Comparison of ENCODE assay signal across 8 cellular contexts in genomic region chr3:50321146-50321843, GRCh38. TPM values are rescaled to one million over a fixed set of nuclear protein-coding genes. Genes with fewer than 3 reads are reported as not detected.
DNase-seq lines count a peak whose midpoint lies in the region; ATAC-seq and TF ChIP-seq lines count a peak whose summit lies in the region.

No MANE protein-coding gene starts in this region.

- peak overlapping the region; percentile 86 for H3K9ac ChIP-seq in OCI-LY3 (ENCODE audit: low read length)

- peak overlapping the region; percentile 87 for H3K4me2 ChIP-seq in OCI-LY3 (ENCODE audit: low read length)

- H2AFZ ChIP-seq in OCI-LY3 (ENCODE audit: low read depth, low read length) = peak overlapping the region; percentile 93

- no peaks in the 10 kb centered on the region for H4K20me1 ChIP-seq in OCI-LY3 (ENCODE audit: insufficient read depth, low read length)

- DNase-seq in COR-L47 (lab: John Stamatoyannopoulos, UW) = peak; percentile 50
- DNase-seq in HT-29 (ENCODE audit: low spot score) = peak; percentile 83
- peak; percentile 76 for DNase-seq in activated T-cell treated with anti-CD3 and anti-CD28 coated beads for 24 hours (ENCODE audit: low read depth)
- no peak for DNase-seq in epithelial cell of prostate (ENCODE audit: low read depth, low spot score)
- DNase-seq in mucosa of gallbladder (ENCODE audit: low spot score) = peak; percentile 89
- DNase-seq in stimulated activated CD8-positive, alpha-beta memory T cell treated with anti-CD3 and anti-CD28 coated beads, Interleukin-4, amount 100 ng/mL, for 1 hour (ENCODE audit: low read depth in 2 of 2, low spot score in 1 of 2) = peak; percentile 52 to 63

- H3K4me1 ChIP-seq in OCI-LY3 (ENCODE audit: low read length) = peaks cover 31% of the 10 kb centered on the region

- H3K4me3 ChIP-seq in OCI-LY3 (ENCODE audit: low read length) = peak overlapping the region; percentile 84

- H3K27me3 ChIP-seq in OCI-LY3 (ENCODE audit: low read depth, low read length) = no peaks in the 10 kb centered on the region

- TF ChIP-seq CTCF in OCI-LY3 (IDR thresholded peaks at IDR 0.05; ENCODE audit: low read depth, low read length) = no peak

- H3K36me3 ChIP-seq in OCI-LY3 (replicated peaks; ENCODE audit: low read depth, low read length) = peaks cover 27% of the 10 kb centered on the region

- H3K9me3 ChIP-seq in OCI-LY3 (ENCODE audit: insufficient read depth, low read length) = no peaks in the 10 kb centered on the region

- H3K79me2 ChIP-seq in OCI-LY3 (ENCODE audit: low read length) = peaks cover 21% of the 10 kb centered on the region

- peak overlapping the region; percentile 74 for H3K27ac ChIP-seq in OCI-LY3 (ENCODE audit: low read length)
- H3K27ac ChIP-seq in epithelial cell of prostate = peak overlapping the region; percentile 76

- ATAC-seq in GM21360 (IDR thresholded peaks at IDR 0.05; ENCODE audit: unreplicated experiment) = peak; percentile 61

RNA-seq across cellular contexts. Expression of gene HYAL2, which starts 1.2 kb away (rescaled TPM):
- 81.4 and 82.6 TPM in 2 replicates for total RNA-seq in HT-29 (2014; rRNA removed; shearing (Covaris generic))
- 84.6 TPM for total RNA-seq in mucosa of gallbladder

RNA-seq across cellular contexts. Expression of gene TUSC2, which starts 6.7 kb away (rescaled TPM):
- total RNA-seq in HT-29 (2014; rRNA removed; shearing (Covaris generic)) = 66.8 and 69.2 TPM in 2 replicates
- total RNA-seq in mucosa of gallbladder = 42.5 TPM

RNA-seq across cellular contexts. Expression of gene HYAL1, which starts 17.9 kb away (rescaled TPM):
- 1.4 and 1.6 TPM in 2 replicates for total RNA-seq in HT-29 (2014; rRNA removed; shearing (Covaris generic))
- 82.4 TPM for total RNA-seq in mucosa of gallbladder

RNA-seq across cellular contexts. Expression of gene RASSF1, which starts 19.3 kb away (rescaled TPM):
- total RNA-seq in HT-29 (2014; rRNA removed; shearing (Covaris generic)) = 24.2 and 30.2 TPM in 2 replicates
- 27.5 TPM for total RNA-seq in mucosa of gallbladder

RNA-seq across cellular contexts. Expression of gene HYAL3, which starts 22.1 kb away (rescaled TPM):
- 8.3 and 12.7 TPM in 2 replicates for total RNA-seq in HT-29 (2014; rRNA removed; shearing (Covaris generic))
- 7.8 TPM for total RNA-seq in mucosa of gallbladder

Comparison
In these comparisons a context has a peak if more than half of its experiments do, and no peak if none do; other contexts are left out.
1. RNA of gene HYAL1, which starts 17.9 kb away (total RNA-seq): 82.4 TPM in mucosa of gallbladder (single experiment); 1.4 to 1.6 TPM in HT-29; every median in the first group is over 10 times any median in the second.